Comparison of ENCODE assay signal across 33 cellular contexts in genomic region chr2:151661625-151662024, GRCh38.
"Had no signal": no experiment of that assay in that cellular context is flagged by ENCODE, and none has a peak within 500 bp of the region (broad histone marks: within the 10 kb centered on the region; RNA-seq: fewer than 3 reads in every experiment).

No MANE protein-coding gene starts in this region.

- H3K36me3 ChIP-seq: adrenal gland, brain microvascular endothelial cell, breast epithelium, cardiac muscle cell had no signal

- H3K4me3 ChIP-seq: adrenal gland, ascending aorta, body of pancreas, breast epithelium, cardiac muscle cell had no signal

- ATAC-seq: activated naive CD4-positive, alpha-beta T cell treated with anti-CD3 and anti-CD28 coated beads, Interleukin-2, amount 50 U/mL, for 72 hours; activated naive CD8-positive, alpha-beta T cell treated with anti-CD3 and anti-CD28 coated beads, Interleukin-2, amount 50 U/mL, for 24 hours; activated T-cell treated with anti-CD3 and anti-CD28 coated beads, Interleukin-2, amount 50 U/mL, for 4 hours; activated T-cell treated with anti-CD3 and anti-CD28 coated beads, Interleukin-2, amount 50 U/mL, for 72 hours; activated T-helper 17 cell treated with anti-CD3 and anti-CD28 coated beads, Interleukin-2, amount 50 U/mL, for 72 hours; body of pancreas had no signal

- H3K4me1 ChIP-seq: adrenal gland, ascending aorta, body of pancreas, breast epithelium had no signal

- FAIRE-seq: astrocyte, bronchial epithelial cell had no signal

- H3K27me3 ChIP-seq: adrenal gland, ascending aorta, body of pancreas, brain microvascular endothelial cell, breast epithelium, cardiac muscle cell had no signal

- H3K27ac ChIP-seq: adrenal gland, ascending aorta, body of pancreas, brain microvascular endothelial cell, breast epithelium, cardiac muscle cell had no signal

- H3K9me3 ChIP-seq: adrenal gland, ascending aorta, body of pancreas, breast epithelium had no signal

- DNase-seq: activated effector memory CD4-positive, alpha-beta T cell treated with anti-CD3 and anti-CD28 coated beads, Interleukin-2, amount 50 U/mL, for 16 hours; activated effector memory CD4-positive, alpha-beta T cell treated with Interleukin-2 at 50 U/mL for 16 hours; activated gamma-delta T cell; activated gamma-delta T cell treated with Interleukin-2 at 50 U/mL for 16 hours; activated naive CD4-positive, alpha-beta T cell; activated naive CD4-positive, alpha-beta T cell treated with anti-CD3 and anti-CD28 coated beads for 36 hours; activated naive CD4-positive, alpha-beta T cell treated with anti-CD3 and anti-CD28 coated beads, Interleukin-2, amount 10 ng/mL, durations not matched to agents 7 days and 5 days; activated naive CD4-positive, alpha-beta T cell treated with anti-CD3 and anti-CD28 coated beads, Interleukin-2, amount 50 U/mL, for 16 hours; activated naive CD4-positive, alpha-beta T cell treated with Interleukin-2 at 50 U/mL for 16 hours; activated naive CD8-positive, alpha-beta T cell treated with anti-CD3 and anti-CD28 coated beads for 36 hours; activated naive CD8-positive, alpha-beta T cell treated with anti-CD3 and anti-CD28 coated beads, Interleukin-2, amount 10 ng/mL, durations not matched to agents 7 days and 5 days; activated naive CD8-positive, alpha-beta T cell treated with anti-CD3 and anti-CD28 coated beads, Interleukin-2, amount 50 U/mL, for 24 hours; activated T-cell treated with anti-CD3 and anti-CD28 coated beads, Interleukin-2, amount 50 U/mL, for 24 hours; activated T-cell treated with anti-CD3 and anti-CD28 coated beads, Interleukin-2, amount 50 U/mL, for 4 hours; activated T-cell treated with anti-CD3 and anti-CD28 coated beads, Interleukin-2, amount 50 U/mL, for 48 hours; activated T-cell treated with anti-CD3 and anti-CD28 coated beads, Interleukin-2, amount 50 U/mL, for 72 hours; adrenal gland; amniotic stem cell; amygdala; anterior cingulate cortex; aorta; body of pancreas; brain microvascular endothelial cell; caudate nucleus; central memory CD4-positive, alpha-beta T cell; cerebellar nuclear complex had no signal
